23 cellular contexts compared by ENCODE assay signal in genomic region chr2:6881516-6881915, GRCh38. TPM values are rescaled to one million over a fixed set of nuclear protein-coding genes. Genes with fewer than 3 reads are reported as not detected.
DNase-seq lines count a peak whose midpoint lies in the region; ATAC-seq and TF ChIP-seq lines count a peak whose summit lies in the region.
"Had no signal": no experiment of that assay in that cellular context is flagged by ENCODE, and none has a peak within 500 bp of the region (broad histone marks: within the 10 kb centered on the region; RNA-seq: fewer than 3 reads in every experiment).

No MANE protein-coding gene starts in this region.

- H4K20me1 ChIP-seq in DND-41 (ENCODE audit: insufficient read depth, low read length) = no peaks in the 10 kb centered on the region

- no peak for ATAC-seq in DND-41 (ENCODE audit: insufficient read depth, low read depth)
- ATAC-seq: GM12878 had no signal

- H3K4me1 ChIP-seq in DND-41 (ENCODE audit: insufficient read depth, low read length) = peaks cover 62% of the 10 kb centered on the region
- H3K4me1 ChIP-seq: BE2C had no signal

- H3K9me3 Mint-ChIP-seq in T-helper 1 cell treated with Interleukin-12 subunit alpha and Interleukin-12 subunit beta and Interleukin-4 antibody, amounts not matched to agents 30 μg/mL and 1 μg/mL, for 36 hours = no peaks in the 10 kb centered on the region
- H3K9me3 Mint-ChIP-seq in activated naive CD4-positive, alpha-beta T cell treated with anti-CD3 and anti-CD28 coated beads, Interleukin-2, amount 10 ng/mL, durations not matched to agents 7 days and 5 days = no peaks in the 10 kb centered on the region
- H3K9me3 Mint-ChIP-seq in activated T-helper 1 cell treated with anti-CD3 and anti-CD28 coated beads, Interleukin-12 subunit alpha, Interleukin-12 subunit beta, Interleukin-2, Interleukin-4 antibody, amounts not matched to agents 30 ng/mL and 10 ng/mL and 1 ng/mL, durations not matched to agents 14 hours and 24 hours and 36 hours = no peaks in the 10 kb centered on the region
- H3K9me3 Mint-ChIP-seq: CD4-positive, alpha-beta memory T cell had no signal

- peaks cover 50% of the 10 kb centered on the region for H3K4me1 Mint-ChIP-seq in T-helper 1 cell treated with Interleukin-12 subunit alpha and Interleukin-12 subunit beta and Interleukin-4 antibody, amounts not matched to agents 30 μg/mL and 1 μg/mL, for 36 hours (ENCODE audit: low read depth)
- H3K4me1 Mint-ChIP-seq in activated naive CD4-positive, alpha-beta T cell treated with anti-CD3 and anti-CD28 coated beads, Interleukin-2, amount 10 ng/mL, durations not matched to agents 7 days and 5 days = peaks cover 59% of the 10 kb centered on the region
- H3K4me1 Mint-ChIP-seq in activated T-helper 1 cell treated with anti-CD3 and anti-CD28 coated beads, Interleukin-12 subunit alpha, Interleukin-12 subunit beta, Interleukin-2, Interleukin-4 antibody, amounts not matched to agents 30 ng/mL and 10 ng/mL and 1 ng/mL, durations not matched to agents 14 hours and 24 hours and 36 hours (ENCODE audit: low read depth) = peaks cover 65% of the 10 kb centered on the region

- H2AFZ ChIP-seq in DND-41 (ENCODE audit: low read depth, low read length) = peak overlapping the region; percentile 43; the same call in 1 of the 2 replicates

- no peaks in the 10 kb centered on the region for H3K27me3 ChIP-seq in DND-41 (ENCODE audit: insufficient read depth, low read length, poor library complexity)
- H3K27me3 ChIP-seq: BE2C had no signal

- no peak for TF ChIP-seq CTCF in DND-41 (IDR thresholded peaks at IDR 0.05; ENCODE audit: borderline replicate concordance, extremely low read depth, low read length, poor library complexity, severe bottlenecking)

- CTCF ChIA-PET in activated naive CD4-positive, alpha-beta T cell treated with anti-CD3 and anti-CD28 coated beads, Interleukin-2, amount 10 ng/mL, durations not matched to agents 7 days and 5 days (lab: Charles Lee) = interaction anchor here (6.5 kb wide), 1 partner anchor 15 kb away, joined by 116 read pairs; the partner anchor contains the start of gene CMPK2

- H3K79me2 ChIP-seq in DND-41 (ENCODE audit: insufficient read depth, low read length) = peaks cover 33% of the 10 kb centered on the region

- intact Hi-C loops in activated T-helper 1 cell treated with anti-CD3 and anti-CD28 coated beads, Interleukin-12 subunit alpha, Interleukin-12 subunit beta, Interleukin-2, Interleukin-4 antibody, amounts not matched to agents 30 ng/mL and 10 ng/mL and 1 ng/mL, durations not matched to agents 14 hours and 24 hours and 36 hours (cut with micrococcal nuclease) = no loop called here

- H3K27ac Mint-ChIP-seq in T-helper 1 cell treated with Interleukin-12 subunit alpha and Interleukin-12 subunit beta and Interleukin-4 antibody, amounts not matched to agents 30 μg/mL and 1 μg/mL, for 36 hours = no peak overlapping the region
- no peak overlapping the region for H3K27ac Mint-ChIP-seq in activated naive CD4-positive, alpha-beta T cell treated with anti-CD3 and anti-CD28 coated beads, Interleukin-2, amount 10 ng/mL, durations not matched to agents 7 days and 5 days
- H3K27ac Mint-ChIP-seq in activated T-helper 1 cell treated with anti-CD3 and anti-CD28 coated beads, Interleukin-12 subunit alpha, Interleukin-12 subunit beta, Interleukin-2, Interleukin-4 antibody, amounts not matched to agents 30 ng/mL and 10 ng/mL and 1 ng/mL, durations not matched to agents 14 hours and 24 hours and 36 hours = no peak overlapping the region

- no peaks in the 10 kb centered on the region for H3K9me3 ChIP-seq in DND-41 (ENCODE audit: insufficient read depth, low read length, severe bottlenecking)
- H3K9me3 ChIP-seq: BE2C had no signal

- H3K36me3 ChIP-seq in DND-41 (ENCODE audit: insufficient read depth, low read length) = no peaks in the 10 kb centered on the region
- H3K36me3 ChIP-seq: BE2C had no signal

- peak overlapping the region; percentile 47 for H3K9ac ChIP-seq in DND-41 (ENCODE audit: low read depth, low read length)

- peak overlapping the region; percentile 58 for H3K4me2 ChIP-seq in DND-41 (ENCODE audit: insufficient read depth, low read length)

- peaks cover 57% of the 10 kb centered on the region for H3K36me3 Mint-ChIP-seq in T-helper 1 cell treated with Interleukin-12 subunit alpha and Interleukin-12 subunit beta and Interleukin-4 antibody, amounts not matched to agents 30 μg/mL and 1 μg/mL, for 36 hours (ENCODE audit: low read depth)
- H3K36me3 Mint-ChIP-seq in activated naive CD4-positive, alpha-beta T cell treated with anti-CD3 and anti-CD28 coated beads, Interleukin-2, amount 10 ng/mL, durations not matched to agents 7 days and 5 days = peaks cover 32% of the 10 kb centered on the region
- peaks cover 26% of the 10 kb centered on the region for H3K36me3 Mint-ChIP-seq in activated T-helper 1 cell treated with anti-CD3 and anti-CD28 coated beads, Interleukin-12 subunit alpha, Interleukin-12 subunit beta, Interleukin-2, Interleukin-4 antibody, amounts not matched to agents 30 ng/mL and 10 ng/mL and 1 ng/mL, durations not matched to agents 14 hours and 24 hours and 36 hours (ENCODE audit: low read depth)

- DNase-seq in T-helper 1 cell = no peak
- no peak for DNase-seq in activated naive CD4-positive, alpha-beta T cell treated with anti-CD3 and anti-CD28 coated beads, Interleukin-2, amount 10 ng/mL, durations not matched to agents 7 days and 5 days
- no peak for DNase-seq in activated naive CD4-positive, alpha-beta T cell treated with anti-CD3 and anti-CD28 coated beads, Interleukin-2, amount 50 U/mL, for 16 hours
- DNase-seq in DND-41 = no peak
- no peak for DNase-seq in activated T-helper 1 cell treated with anti-CD3 and anti-CD28 coated beads, Interleukin-12 subunit alpha, Interleukin-12 subunit beta, Interleukin-2, Interleukin-4 antibody, amounts not matched to agents 30 ng/mL and 10 ng/mL and 1 ng/mL, durations not matched to agents 14 hours and 24 hours and 36 hours (ENCODE audit: low spot score)
- DNase-seq in stimulated activated CD4-positive, alpha-beta T cell treated with anti-CD3 and anti-CD28 coated beads, Interleukin-2, amount 100 ng/mL, for 48 hours = no peak
- no peak for DNase-seq in NOMO-1 (lab: John Stamatoyannopoulos, UW; ENCODE audit: unreplicated experiment in 2 of 2)
- DNase-seq: BE2C; CD4-positive, alpha-beta memory T cell; EL; GOT3; IMR-90; Kasumi-1; MM.1S; NCI-H1092; NCI-H2029 treated with DMSO at 0.1 percent for 48 hours; NCI-H2171; NCI-H446 treated with DMSO at 0.1 percent for 48 hours; Right ventricle myocardium superior had no signal

- peak overlapping the region in 1 of 2 experiments; percentile 41; a peak in 2 of 4 replicates for H3K4me3 ChIP-seq in DND-41 (ENCODE audit: low read depth in 1 of 2, low read length in 2 of 2)
- H3K4me3 ChIP-seq: GM12878 had no signal

- peak overlapping the region; percentile 86 for H3K4me3 Mint-ChIP-seq in T-helper 1 cell treated with Interleukin-12 subunit alpha and Interleukin-12 subunit beta and Interleukin-4 antibody, amounts not matched to agents 30 μg/mL and 1 μg/mL, for 36 hours
- peak overlapping the region; percentile 61 for H3K4me3 Mint-ChIP-seq in activated naive CD4-positive, alpha-beta T cell treated with anti-CD3 and anti-CD28 coated beads, Interleukin-2, amount 10 ng/mL, durations not matched to agents 7 days and 5 days
- H3K4me3 Mint-ChIP-seq in activated T-helper 1 cell treated with anti-CD3 and anti-CD28 coated beads, Interleukin-12 subunit alpha, Interleukin-12 subunit beta, Interleukin-2, Interleukin-4 antibody, amounts not matched to agents 30 ng/mL and 10 ng/mL and 1 ng/mL, durations not matched to agents 14 hours and 24 hours and 36 hours = peak overlapping the region; percentile 82

- no peaks in the 10 kb centered on the region for H3K27me3 Mint-ChIP-seq in T-helper 1 cell treated with Interleukin-12 subunit alpha and Interleukin-12 subunit beta and Interleukin-4 antibody, amounts not matched to agents 30 μg/mL and 1 μg/mL, for 36 hours (ENCODE audit: low read depth)
- peaks cover 8% of the 10 kb centered on the region for H3K27me3 Mint-ChIP-seq in activated naive CD4-positive, alpha-beta T cell treated with anti-CD3 and anti-CD28 coated beads, Interleukin-2, amount 10 ng/mL, durations not matched to agents 7 days and 5 days
- no peaks in the 10 kb centered on the region for H3K27me3 Mint-ChIP-seq in activated T-helper 1 cell treated with anti-CD3 and anti-CD28 coated beads, Interleukin-12 subunit alpha, Interleukin-12 subunit beta, Interleukin-2, Interleukin-4 antibody, amounts not matched to agents 30 ng/mL and 10 ng/mL and 1 ng/mL, durations not matched to agents 14 hours and 24 hours and 36 hours (ENCODE audit: insufficient read depth)
- H3K27me3 Mint-ChIP-seq: CD4-positive, alpha-beta memory T cell had no signal

- H3K27ac ChIP-seq in DND-41 (ENCODE audit: low read length) = peak overlapping the region; percentile 86
- H3K27ac ChIP-seq: 22Rv1 had no signal

RNA-seq across cellular contexts. Expression of gene RSAD2, which starts 3.9 kb away (rescaled TPM):
- 2.2 and 2.4 TPM in 2 replicates for total RNA-seq in activated T-helper 1 cell treated with anti-CD3 and anti-CD28 coated beads, Interleukin-12 subunit alpha, Interleukin-12 subunit beta, Interleukin-2, Interleukin-4 antibody, amounts not matched to agents 30 ng/mL and 10 ng/mL and 1 ng/mL, durations not matched to agents 14 hours and 24 hours and 36 hours
- total RNA-seq: IMR-90, OCI-LY7 had no signal

RNA-seq across cellular contexts. Expression of gene CMPK2, which starts 15.8 kb away (rescaled TPM):
- total RNA-seq in activated T-helper 1 cell treated with anti-CD3 and anti-CD28 coated beads, Interleukin-12 subunit alpha, Interleukin-12 subunit beta, Interleukin-2, Interleukin-4 antibody, amounts not matched to agents 30 ng/mL and 10 ng/mL and 1 ng/mL, durations not matched to agents 14 hours and 24 hours and 36 hours = 4.1 and 7.4 TPM in 2 replicates

RNA-seq across cellular contexts. Expression of gene RNF144A, which starts 35.7 kb away (rescaled TPM):
- total RNA-seq in activated T-helper 1 cell treated with anti-CD3 and anti-CD28 coated beads, Interleukin-12 subunit alpha, Interleukin-12 subunit beta, Interleukin-2, Interleukin-4 antibody, amounts not matched to agents 30 ng/mL and 10 ng/mL and 1 ng/mL, durations not matched to agents 14 hours and 24 hours and 36 hours = 14.4 and 16.6 TPM in 2 replicates
